ENCODE assay signal across 8 cellular contexts in genomic region chr7:135170223-135170997, GRCh38. TPM values are rescaled to one million over a fixed set of nuclear protein-coding genes. Genes with fewer than 3 reads are reported as not detected.
DNase-seq lines count a peak whose midpoint lies in the region; ATAC-seq and TF ChIP-seq lines count a peak whose summit lies in the region.

A gene with protein sequence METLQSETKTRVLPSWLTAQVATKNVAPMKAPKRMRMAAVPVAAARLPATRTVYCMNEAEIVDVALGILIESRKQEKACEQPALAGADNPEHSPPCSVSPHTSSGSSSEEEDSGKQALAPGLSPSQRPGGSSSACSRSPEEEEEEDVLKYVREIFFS (minus strand): TSS chr7:135170707. CDS start chr7:135168922, 1,785 bp downstream.

- TF ChIP-seq POLR2A in tibial nerve (IDR thresholded peaks at IDR 0.05), result peak; percentile 68 to 69

- H3K27ac ChIP-seq in parathyroid adenoma (peak within 1 kb of the TSS; percentile 81), tibial nerve (peak within 1 kb of the TSS; percentile 90 to 99 (median 95))

- H3K9me3 ChIP-seq in parathyroid adenoma (ENCODE audit: control insufficient read depth, low read length) (no peaks in the 10 kb centered on the region), tibial nerve (no peaks in the 10 kb centered on the region)

- WGBS in tibial nerve, 2 donors, result 0% methylated on average over 22 to 39 of the region's 85 CpGs

- peak; percentile 13 to 92 for TF ChIP-seq EP300 in tibial nerve (IDR thresholded peaks at IDR 0.05)

- H3K27me3 ChIP-seq in parathyroid adenoma (ENCODE audit: control insufficient read depth, insufficient read depth, low read length) (no peaks in the 10 kb centered on the region), tibial nerve (no peaks in the 10 kb centered on the region)

- H3K27ac Mint-ChIP-seq in activated naive CD8-positive, alpha-beta T cell, result peak within 1 kb of the TSS; percentile 98

- intact Hi-C loops in Right ventricle myocardium inferior (cut with DNase I), result loop anchor here (1.0 to 10.0 kb wide), 3 partner anchors 184 to 526 kb away; partner anchors contain the start of genes AGBL3 and BPGM

- H3K4me3 ChIP-seq in GM12864 (ENCODE audit: low read depth, low read length) (peak within 1 kb of the TSS; percentile 98), parathyroid adenoma (ENCODE audit: low read depth, low read length) (peak within 1 kb of the TSS; percentile 76), tibial nerve (peak within 1 kb of the TSS; percentile 69 to 96 (median 80))

- no peaks in the 10 kb centered on the region for H3K9me3 Mint-ChIP-seq in activated naive CD8-positive, alpha-beta T cell (ENCODE audit: low read depth)

- H3K36me3 ChIP-seq in parathyroid adenoma (ENCODE audit: control insufficient read depth, insufficient read depth, low read length) (no peaks in the 10 kb centered on the region), tibial nerve (peaks cover 0 to 26% (median 0%) of the 10 kb centered on the region in 3 donors)

- H3K9ac ChIP-seq in parathyroid adenoma, result peak within 1 kb of the TSS; percentile 73

- H2AFZ ChIP-seq in parathyroid adenoma, result peak within 1 kb of the TSS; percentile 92

- peaks cover 9% of the 10 kb centered on the region for H3K36me3 Mint-ChIP-seq in activated naive CD8-positive, alpha-beta T cell

- peak within 1 kb of the TSS; percentile 97 for H3K4me3 Mint-ChIP-seq in activated naive CD8-positive, alpha-beta T cell

- H3K79me2 ChIP-seq in parathyroid adenoma, result peaks cover 5% of the 10 kb centered on the region

- H3K27me3 Mint-ChIP-seq in activated naive CD8-positive, alpha-beta T cell, result no peaks in the 10 kb centered on the region

- H3K4me1 Mint-ChIP-seq in activated naive CD8-positive, alpha-beta T cell (ENCODE audit: low read depth), result peaks cover 53% of the 10 kb centered on the region

- peak; percentile 56 for TF ChIP-seq CTCF in GM12864 (IDR thresholded peaks at IDR 0.05; ENCODE audit: low read depth, low read length, missing control alignments)
- peak; percentile 94 for TF ChIP-seq CTCF in parathyroid adenoma (IDR thresholded peaks at IDR 0.05)
- TF ChIP-seq CTCF in tibial nerve (IDR thresholded peaks at IDR 0.05), result peak; percentile 75 to 91 (median 88)

- DNase-seq in GM12864 (ENCODE audit: low read depth) (no peak), NCI-H1092 treated with DMSO at 0.1 percent for 48 hours (lab: John Stamatoyannopoulos, UW) (peak; percentile 95), SKM-1 (lab: John Stamatoyannopoulos, UW; ENCODE audit: unreplicated experiment) (peak; percentile 87), Right ventricle myocardium inferior (ENCODE audit: missing footprints) (peak; percentile 98), tibial nerve (ENCODE audit: low spot score in 2 of 2) (peak; percentile 86 to 90)

- peak within 1 kb of the TSS; percentile 92 for H3K4me2 ChIP-seq in parathyroid adenoma (ENCODE audit: low read length)

- H3K4me1 ChIP-seq in parathyroid adenoma (peaks cover 12% of the 10 kb centered on the region), tibial nerve (peaks cover 0 to 49% (median 32%) of the 10 kb centered on the region in 4 donors)

- ATAC-seq in HG02623 (IDR thresholded peaks at IDR 0.05; ENCODE audit: unreplicated experiment) (peak; percentile 72), Right ventricle myocardium inferior (peak; percentile 97)

RNA-seq across cellular contexts. Expression of the gene that starts here (rescaled TPM):
- total RNA-seq in Right ventricle myocardium inferior, result 22.5 TPM
- total RNA-seq in tibial nerve, result 10 to 100 TPM; 41.8 to 50.6 (median 49.4) TPM
